ENCODE assay signal across 8 cellular contexts in genomic region chr11:12137938-12138731, GRCh38. TPM values are rescaled to one million over a fixed set of nuclear protein-coding genes. Genes with fewer than 3 reads are reported as not detected.
A peak's percentile ranks its signal among the peaks of the same experiment; 100 is the strongest.
DNase-seq lines count a peak whose midpoint lies in the region; ATAC-seq and TF ChIP-seq lines count a peak whose summit lies in the region.
"Had no signal": no experiment of that assay in that cellular context is flagged by ENCODE, and none has a peak within 500 bp of the region (broad histone marks: within the 10 kb centered on the region; RNA-seq: fewer than 3 reads in every experiment).

No MANE protein-coding gene starts in this region.

- peak; percentile 17 for ATAC-seq in stimulated activated effector memory CD8-positive, alpha-beta T cell treated with anti-CD3 and anti-CD28 coated beads, Interleukin-12 subunit alpha, Interleukin-12 subunit beta, amount 100 ng/mL, for 72 hours

- peaks cover 71% of the 10 kb centered on the region for H3K4me1 Mint-ChIP-seq in activated T-helper 1 cell treated with anti-CD3 and anti-CD28 coated beads, Interleukin-12 subunit alpha, Interleukin-12 subunit beta, Interleukin-2, Interleukin-4 antibody, amounts not matched to agents 30 ng/mL and 10 ng/mL and 1 ng/mL, durations not matched to agents 14 hours and 24 hours and 36 hours (ENCODE audit: low read depth)
- H3K4me1 Mint-ChIP-seq in stimulated activated effector memory CD8-positive, alpha-beta T cell treated with anti-CD3 and anti-CD28 coated beads, Interleukin-12 subunit alpha, Interleukin-12 subunit beta, amount 100 ng/mL, for 72 hours: peaks cover 45% of the 10 kb centered on the region

- H3K4me3 Mint-ChIP-seq in activated T-helper 1 cell treated with anti-CD3 and anti-CD28 coated beads, Interleukin-12 subunit alpha, Interleukin-12 subunit beta, Interleukin-2, Interleukin-4 antibody, amounts not matched to agents 30 ng/mL and 10 ng/mL and 1 ng/mL, durations not matched to agents 14 hours and 24 hours and 36 hours: no peak overlapping the region
- no peak overlapping the region for H3K4me3 Mint-ChIP-seq in stimulated activated effector memory CD8-positive, alpha-beta T cell treated with anti-CD3 and anti-CD28 coated beads, Interleukin-12 subunit alpha, Interleukin-12 subunit beta, amount 100 ng/mL, for 72 hours

- no peaks in the 10 kb centered on the region for H3K27me3 Mint-ChIP-seq in activated T-helper 1 cell treated with anti-CD3 and anti-CD28 coated beads, Interleukin-12 subunit alpha, Interleukin-12 subunit beta, Interleukin-2, Interleukin-4 antibody, amounts not matched to agents 30 ng/mL and 10 ng/mL and 1 ng/mL, durations not matched to agents 14 hours and 24 hours and 36 hours (ENCODE audit: insufficient read depth)

- H3K9me3 Mint-ChIP-seq in activated T-helper 1 cell treated with anti-CD3 and anti-CD28 coated beads, Interleukin-12 subunit alpha, Interleukin-12 subunit beta, Interleukin-2, Interleukin-4 antibody, amounts not matched to agents 30 ng/mL and 10 ng/mL and 1 ng/mL, durations not matched to agents 14 hours and 24 hours and 36 hours: no peaks in the 10 kb centered on the region
- no peaks in the 10 kb centered on the region for H3K9me3 Mint-ChIP-seq in stimulated activated effector memory CD8-positive, alpha-beta T cell treated with anti-CD3 and anti-CD28 coated beads, Interleukin-12 subunit alpha, Interleukin-12 subunit beta, amount 100 ng/mL, for 72 hours

- peak overlapping the region; percentile 90 for H3K27ac Mint-ChIP-seq in activated T-helper 1 cell treated with anti-CD3 and anti-CD28 coated beads, Interleukin-12 subunit alpha, Interleukin-12 subunit beta, Interleukin-2, Interleukin-4 antibody, amounts not matched to agents 30 ng/mL and 10 ng/mL and 1 ng/mL, durations not matched to agents 14 hours and 24 hours and 36 hours
- no peak overlapping the region for H3K27ac Mint-ChIP-seq in stimulated activated effector memory CD8-positive, alpha-beta T cell treated with anti-CD3 and anti-CD28 coated beads, Interleukin-12 subunit alpha, Interleukin-12 subunit beta, amount 100 ng/mL, for 72 hours

- H3K36me3 Mint-ChIP-seq in activated T-helper 1 cell treated with anti-CD3 and anti-CD28 coated beads, Interleukin-12 subunit alpha, Interleukin-12 subunit beta, Interleukin-2, Interleukin-4 antibody, amounts not matched to agents 30 ng/mL and 10 ng/mL and 1 ng/mL, durations not matched to agents 14 hours and 24 hours and 36 hours (ENCODE audit: low read depth): peaks cover 54% of the 10 kb centered on the region
- peaks cover 22% of the 10 kb centered on the region for H3K36me3 Mint-ChIP-seq in stimulated activated effector memory CD8-positive, alpha-beta T cell treated with anti-CD3 and anti-CD28 coated beads, Interleukin-12 subunit alpha, Interleukin-12 subunit beta, amount 100 ng/mL, for 72 hours

- TF ChIP-seq CTCF in left ventricle myocardium inferior (IDR thresholded peaks at IDR 0.05; ENCODE audit: borderline replicate concordance): no peak

- H3K9me3 ChIP-seq in left ventricle myocardium inferior (replicated peaks): no peaks in the 10 kb centered on the region

- peak overlapping the region; percentile 48 for H3K27ac ChIP-seq in left ventricle myocardium inferior (replicated peaks)
- H3K27ac ChIP-seq: SK-N-MC had no signal

- DNase-seq in H7 (peak; percentile 49), left ventricle myocardium inferior (no peak), DMS153 treated with DMSO at 0.1 percent for 48 hours (lab: John Stamatoyannopoulos, UW; ENCODE audit: unreplicated experiment) (no peak), NCI-H2107 (lab: John Stamatoyannopoulos, UW) (no peak)
- no peak for DNase-seq in activated T-helper 1 cell treated with anti-CD3 and anti-CD28 coated beads, Interleukin-12 subunit alpha, Interleukin-12 subunit beta, Interleukin-2, Interleukin-4 antibody, amounts not matched to agents 30 ng/mL and 10 ng/mL and 1 ng/mL, durations not matched to agents 14 hours and 24 hours and 36 hours (ENCODE audit: low spot score)
- DNase-seq in stimulated activated effector memory CD8-positive, alpha-beta T cell treated with anti-CD3 and anti-CD28 coated beads, Interleukin-12 subunit alpha, Interleukin-12 subunit beta, amount 100 ng/mL, for 72 hours (ENCODE audit: low spot score in 2 of 2): no peak
- no peak for DNase-seq in activated CD4-positive, CD25-positive, alpha-beta regulatory T cell (lab: John Stamatoyannopoulos, UW)

- no peaks in the 10 kb centered on the region; the same call in 1 of the 2 replicates for H3K27me3 ChIP-seq in H7 (ENCODE audit: control insufficient read depth, insufficient read depth, low read length)
- H3K27me3 ChIP-seq in left ventricle myocardium inferior (ENCODE audit: low read depth): no peaks in the 10 kb centered on the region

- H3K4me1 ChIP-seq in left ventricle myocardium inferior: peaks cover 83% of the 10 kb centered on the region

- H3K4me3 ChIP-seq in H7 (ENCODE audit: insufficient read depth, low read depth, low read length) (no peak overlapping the region), left ventricle myocardium inferior (no peak overlapping the region)
- H3K4me3 ChIP-seq: SK-N-MC had no signal

- no peaks in the 10 kb centered on the region for H3K36me3 ChIP-seq in H7 (replicated peaks; ENCODE audit: control insufficient read depth, insufficient read depth, low read length)
- H3K36me3 ChIP-seq in left ventricle myocardium inferior: no peaks in the 10 kb centered on the region

- intact Hi-C loops in activated T-helper 1 cell treated with anti-CD3 and anti-CD28 coated beads, Interleukin-12 subunit alpha, Interleukin-12 subunit beta, Interleukin-2, Interleukin-4 antibody, amounts not matched to agents 30 ng/mL and 10 ng/mL and 1 ng/mL, durations not matched to agents 14 hours and 24 hours and 36 hours (cut with micrococcal nuclease): loop anchor here (1.0 kb wide), 1 partner anchor 12 kb away; no protein-coding TSS in a partner anchor
- intact Hi-C loops in left ventricle myocardium inferior (cut with micrococcal nuclease): no loop called here

RNA-seq across cellular contexts. Expression of gene MICAL2, which starts 27.7 kb away (rescaled TPM):
- 0.83 and 1.1 TPM in 2 replicates for total RNA-seq in H7 (2014; rRNA removed; shearing (Covaris generic))
- 595 and 619 TPM in 2 replicates for total RNA-seq in activated T-helper 1 cell treated with anti-CD3 and anti-CD28 coated beads, Interleukin-12 subunit alpha, Interleukin-12 subunit beta, Interleukin-2, Interleukin-4 antibody, amounts not matched to agents 30 ng/mL and 10 ng/mL and 1 ng/mL, durations not matched to agents 14 hours and 24 hours and 36 hours
- 85.0 TPM for total RNA-seq in left ventricle myocardium inferior

Comparison
In these comparisons a context has a peak if more than half of its experiments do, and no peak if none do; other contexts are left out.
1. RNA of gene MICAL2, which starts 27.7 kb away (total RNA-seq): 595 to 619 TPM in activated T-helper 1 cell treated with anti-CD3 and anti-CD28 coated beads, Interleukin-12 subunit alpha, Interleukin-12 subunit beta, Interleukin-2, Interleukin-4 antibody, amounts not matched to agents 30 ng/mL and 10 ng/mL and 1 ng/mL, durations not matched to agents 14 hours and 24 hours and 36 hours and 85.0 TPM in left ventricle myocardium inferior (single experiment); 0.83 to 1.1 TPM in H7; every median in the first group is over 10 times any median in the second.